In the genomic region with DNA sequence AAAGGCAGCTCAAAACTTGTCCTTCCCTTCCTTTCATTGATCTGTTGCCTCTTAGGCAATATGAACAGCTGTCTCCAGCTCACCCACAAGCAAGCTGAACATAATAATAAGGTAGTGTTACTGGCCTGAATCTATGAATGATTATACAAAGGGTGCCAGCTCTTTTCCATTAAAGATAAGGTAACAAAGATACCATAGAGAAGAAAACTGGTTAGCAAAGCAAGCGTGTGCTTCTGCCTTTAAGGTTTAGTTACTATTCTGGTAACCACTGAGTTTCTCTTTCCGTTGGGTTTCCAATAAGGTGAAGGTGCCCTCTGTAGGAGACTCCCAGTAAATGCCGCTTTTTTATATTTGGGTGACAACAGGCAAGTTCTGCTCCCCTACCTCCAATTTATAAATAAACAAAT, we compare ENCODE assay signal across 8 cellular contexts. TPM values are rescaled to one million over a fixed set of nuclear protein-coding genes. Genes with fewer than 3 reads are reported as not detected.
DNase-seq lines count a peak whose midpoint lies in the region; ATAC-seq and TF ChIP-seq lines count a peak whose summit lies in the region.

No MANE protein-coding gene starts in this region.

- ATAC-seq in HG02642 (IDR thresholded peaks at IDR 0.05; ENCODE audit: poor library complexity, unreplicated experiment) (peak; percentile 97), T-helper 17 cell (peak; percentile 45), left cardiac atrium (peak; percentile 43 to 50)

- in situ Hi-C loops in GM13977 (cut with MboI; ENCODE audit: low pct_unique_long_range_greater_than_20kb, low sequenced_read_pairs, unreplicated experiment) = no loop called here

- TF ChIP-seq CTCF in GM13977 (IDR thresholded peaks at IDR 0.05; ENCODE audit: extremely low read depth, insufficient read depth, missing control alignments) (peak; percentile 68), NB4 (IDR thresholded peaks at IDR 0.05; ENCODE audit: low read depth, low read length) (peak; percentile 63), stomach (IDR thresholded peaks at IDR 0.05) (peak in 4 of 7 experiments; percentile 19 to 59 (median 31)), tibial artery (IDR thresholded peaks at IDR 0.05) (peak in 1 of 2 experiments; percentile 21)

- no peak overlapping the region for H3K27ac ChIP-seq in stomach
- no peak overlapping the region for H3K27ac ChIP-seq in tibial artery

- H3K9me3 ChIP-seq in T-helper 17 cell (ENCODE audit: control insufficient read depth, low read length, poor library complexity, severe bottlenecking) (no peaks in the 10 kb centered on the region), stomach (no peaks in the 10 kb centered on the region), tibial artery (no peaks in the 10 kb centered on the region)

- H3K27me3 ChIP-seq in stomach (no peaks in the 10 kb centered on the region), tibial artery (no peaks in the 10 kb centered on the region)

- intact Hi-C loops in left cardiac atrium (cut with DNase I) (no loop called here), stomach (cut with DNase I; ENCODE audit: low total_unique reads) (no loop called here), tibial artery (cut with DNase I; ENCODE audit: low total_unique reads) (no loop called here)

- TF ChIP-seq EP300 in stomach (IDR thresholded peaks at IDR 0.05) = no peak

- no peaks in the 10 kb centered on the region for H3K27me3 Mint-ChIP-seq in T-helper 17 cell

- peak overlapping the region; percentile 26 for H3K4me3 ChIP-seq in NB4 (ENCODE audit: low read depth, low read length)
- no peak overlapping the region for H3K4me3 ChIP-seq in stomach
- H3K4me3 ChIP-seq in tibial artery = no peak overlapping the region

- 5 to 10% (median 6%) methylated on average over 3 of the region's 3 CpGs for WGBS in stomach, 5 donors

- no peak overlapping the region for H3K27ac Mint-ChIP-seq in T-helper 17 cell

- no peaks in the 10 kb centered on the region for H3K4me1 Mint-ChIP-seq in T-helper 17 cell

- no peak overlapping the region for H3K4me3 Mint-ChIP-seq in T-helper 17 cell

- peak; percentile 29 for DNase-seq in A172 (ENCODE audit: low spot score)
- DNase-seq in GM13977 (ENCODE audit: low spot score) = peak; percentile 38
- DNase-seq in NB4 (ENCODE audit: low read depth) = peak; percentile 83
- no peak for DNase-seq in T-helper 17 cell
- no peak for DNase-seq in left cardiac atrium
- no peak for DNase-seq in stomach
- no peak for DNase-seq in tibial artery

- peaks cover 0 to 6% (median 0%) of the 10 kb centered on the region in 4 donors for H3K4me1 ChIP-seq in stomach
- no peaks in the 10 kb centered on the region for H3K4me1 ChIP-seq in tibial artery

- H3K36me3 ChIP-seq in stomach (no peaks in the 10 kb centered on the region), tibial artery (no peaks in the 10 kb centered on the region)

- no peak for TF ChIP-seq POLR2A in NB4 (IDR thresholded peaks at IDR 0.05; ENCODE audit: extremely low read depth, insufficient read length)
- no peak for TF ChIP-seq POLR2A in stomach (IDR thresholded peaks at IDR 0.05)

- H3K36me3 Mint-ChIP-seq in T-helper 17 cell (ENCODE audit: low read depth) = no peaks in the 10 kb centered on the region

RNA-seq across cellular contexts. Expression of a gene that starts 12.1 kb away (rescaled TPM):
- not detected in 2 replicates for total RNA-seq in A172 (2014; rRNA removed; shearing (Covaris generic))
- under 1 TPM in 1 of 2 donors, not detected in 1; 0.13 TPM for total RNA-seq in T-helper 17 cell
- total RNA-seq in left cardiac atrium = 1 to 10 TPM; 1.7 to 3.1 TPM
- 1 to 10 TPM in 4 of 5 donors, not detected in 1; 1.8 to 9.4 (median 6.8) TPM for total RNA-seq in stomach
- polyA plus RNA-seq in stomach = 1 to 10 TPM in 1 of 3 donors, under 1 TPM in 2; 0.28 to 2.9 (median 0.81) TPM

Comparison
In these comparisons a context has a peak if more than half of its experiments do, and no peak if none do; other contexts are left out.
1. DNase-seq: peak in A172 (single experiment), GM13977 (single experiment) and NB4 (single experiment); none in T-helper 17 cell (0 of 3), left cardiac atrium (single experiment), stomach (single experiment) and tibial artery (0 of 2).
2. ATAC-seq: peak in every context shown above with its lines; median percentile 97 in HG02642; 46 in left cardiac atrium; 45 in T-helper 17 cell.